In the genomic region with DNA sequence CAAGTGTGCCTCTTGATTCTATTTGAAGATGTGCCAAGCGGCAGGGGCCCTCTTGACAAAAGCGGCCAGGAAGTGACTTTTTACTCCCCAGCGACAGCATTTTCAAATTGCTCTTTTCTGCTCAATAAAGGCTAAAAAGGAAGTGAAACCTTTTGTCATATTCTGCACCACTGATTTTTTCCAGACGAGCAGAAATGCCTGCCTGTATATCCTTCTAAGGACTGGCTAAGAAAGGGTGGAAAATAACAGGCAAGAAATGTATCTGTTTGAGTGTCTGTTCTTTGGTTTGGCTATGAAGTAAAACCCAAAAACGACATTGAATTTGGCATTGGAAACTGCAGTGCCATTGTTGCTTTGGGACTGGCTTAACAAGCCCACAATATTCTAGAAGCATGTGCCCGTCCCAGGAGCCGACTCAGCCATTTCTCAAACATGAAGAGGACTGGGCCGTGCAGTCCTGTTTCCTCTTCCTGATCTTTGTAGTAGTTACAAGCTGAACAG, we compare ENCODE assay signal across 9 cellular contexts.
A peak's percentile ranks its signal among the peaks of the same experiment; 100 is the strongest.
DNase-seq lines count a peak whose midpoint lies in the region; ATAC-seq, FAIRE-seq and TF ChIP-seq lines count a peak whose summit lies in the region.
"Had no signal": no experiment of that assay in that cellular context is flagged by ENCODE, and none has a peak within 500 bp of the region (broad histone marks: within the 10 kb centered on the region; RNA-seq: fewer than 3 reads in every experiment).

No MANE protein-coding gene starts in this region.

- peak overlapping the region; percentile 30; the same call in 1 of the 2 replicates for H3K4me3 ChIP-seq in GM08714 (ENCODE audit: low read length)
- H3K4me3 ChIP-seq: cardiac muscle cell had no signal

- no peaks in the 10 kb centered on the region for H3K9me3 Mint-ChIP-seq in central memory CD8-positive, alpha-beta T cell
- peaks cover 28% of the 10 kb centered on the region for H3K9me3 Mint-ChIP-seq in nephron progenitor cell

- H3K36me3 Mint-ChIP-seq in central memory CD8-positive, alpha-beta T cell (ENCODE audit: insufficient read depth), result peaks cover 10% of the 10 kb centered on the region
- no peaks in the 10 kb centered on the region for H3K36me3 Mint-ChIP-seq in nephron progenitor cell (ENCODE audit: low read depth)

- TF ChIP-seq CTCF in nephron progenitor cell (IDR thresholded peaks at IDR 0.05), result no peak

- ATAC-seq in GM21447 (IDR thresholded peaks at IDR 0.05; ENCODE audit: unreplicated experiment), result peak; percentile 37
- ATAC-seq in central memory CD8-positive, alpha-beta T cell (replicated peaks; ENCODE audit: extremely low read depth, poor library complexity, severe bottlenecking), result peak; percentile 53

- H3K4me1 Mint-ChIP-seq in central memory CD8-positive, alpha-beta T cell, result peaks cover 43% of the 10 kb centered on the region
- peaks cover 26% of the 10 kb centered on the region for H3K4me1 Mint-ChIP-seq in nephron progenitor cell

- H3K4me3 Mint-ChIP-seq in central memory CD8-positive, alpha-beta T cell, result peak overlapping the region; percentile 57
- no peak overlapping the region for H3K4me3 Mint-ChIP-seq in nephron progenitor cell

- peak overlapping the region; percentile 97 for H3K27ac Mint-ChIP-seq in central memory CD8-positive, alpha-beta T cell (ENCODE audit: low read depth)
- H3K27ac Mint-ChIP-seq in nephron progenitor cell, result no peak overlapping the region

- no peaks in the 10 kb centered on the region for H3K27me3 Mint-ChIP-seq in central memory CD8-positive, alpha-beta T cell
- H3K27me3 Mint-ChIP-seq in nephron progenitor cell (ENCODE audit: low read depth, poor library complexity), result peaks cover 9% of the 10 kb centered on the region

- DNase-seq in NAMALWA (ENCODE audit: low spot score) (peak; percentile 85), nephron progenitor cell (no peak), GM19239 (ENCODE audit: insufficient read length, low spot score) (no peak), urothelium cell line (ENCODE audit: low spot score) (no peak)
- no peak for DNase-seq in central memory CD8-positive, alpha-beta T cell (ENCODE audit: low spot score in 2 of 2)
- DNase-seq in stimulated activated naive CD4-positive, alpha-beta T cell treated with Interleukin-2 at 50 U/mL for 16 hours (lab: John Stamatoyannopoulos, UW), result peak; percentile 16

- FAIRE-seq in GM19239 (lab: Jason Lieb, UNC) (no peak), urothelium cell line (lab: Jason Lieb, UNC) (no peak)

Comparison
In these comparisons a context has a peak if more than half of its experiments do, and no peak if none do; other contexts are left out.
1. DNase-seq: peak in NAMALWA (single experiment) and stimulated activated naive CD4-positive, alpha-beta T cell treated with Interleukin-2 at 50 U/mL for 16 hours (single experiment); none in central memory CD8-positive, alpha-beta T cell (0 of 2), nephron progenitor cell (single experiment), GM19239 (single experiment) and urothelium cell line (single experiment).